Comparison of ENCODE assay signal across 8 cellular contexts in genomic region chr4:2756691-2757350, GRCh38. TPM values are rescaled to one million over a fixed set of nuclear protein-coding genes. Genes with fewer than 3 reads are reported as not detected.
A peak's percentile ranks its signal among the peaks of the same experiment; 100 is the strongest.
DNase-seq lines count a peak whose midpoint lies in the region; ATAC-seq and TF ChIP-seq lines count a peak whose summit lies in the region.

No MANE protein-coding gene starts in this region.

- H3K4me3 ChIP-seq in CD4-positive, alpha-beta memory T cell (ENCODE audit: low read length in 2 of 2): peak overlapping the region in 1 of 2 donors; percentile 45
- H3K4me3 ChIP-seq in neutrophil (ENCODE audit: low read depth in 1 of 2, low read length in 1 of 2): peak overlapping the region; percentile 50 to 63

- no peak for DNase-seq in CD4-positive, alpha-beta memory T cell
- DNase-seq in NCI-H1436 (lab: John Stamatoyannopoulos, UW): no peak
- DNase-seq in ecto neural progenitor cell (ENCODE audit: low spot score): no peak

- ATAC-seq in GM18519 (IDR thresholded peaks at IDR 0.05; ENCODE audit: low FRiP score, unreplicated experiment): no peak
- ATAC-seq in GM21515 (IDR thresholded peaks at IDR 0.05; ENCODE audit: unreplicated experiment): no peak

- no peaks in the 10 kb centered on the region for H3K9me3 ChIP-seq in CD4-positive, alpha-beta memory T cell (ENCODE audit: control insufficient read depth in 1 of 2, low read length in 2 of 2)
- no peaks in the 10 kb centered on the region for H3K9me3 ChIP-seq in neutrophil

- H3K27ac Mint-ChIP-seq in CD4-positive, alpha-beta memory T cell: peak overlapping the region; percentile 18 to 93 (median 77)
- peak overlapping the region in 2 of 3 donors; percentile 83 to 85 for H3K27ac Mint-ChIP-seq in IgD-negative memory B cell
- peak overlapping the region; percentile 92 for H3K27ac Mint-ChIP-seq in dendritic cell treated with granulocyte-macrophage colony-stimulating factor and Interleukin-4, amounts not matched to agents 40 ng/mL and 50 ng/mL, for 4 days

- H3K36me3 ChIP-seq in CD4-positive, alpha-beta memory T cell (ENCODE audit: insufficient read depth, low read length): peaks cover 9% of the 10 kb centered on the region
- H3K36me3 ChIP-seq in neutrophil: peaks cover 7% of the 10 kb centered on the region

- peaks cover 0 to 4% of the 10 kb centered on the region in 2 donors for H3K36me3 Mint-ChIP-seq in CD4-positive, alpha-beta memory T cell
- no peaks in the 10 kb centered on the region for H3K36me3 Mint-ChIP-seq in IgD-negative memory B cell
- peaks cover 21% of the 10 kb centered on the region for H3K36me3 Mint-ChIP-seq in dendritic cell treated with granulocyte-macrophage colony-stimulating factor and Interleukin-4, amounts not matched to agents 40 ng/mL and 50 ng/mL, for 4 days (ENCODE audit: low read depth)

- CTCF ChIA-PET in CD4-positive, alpha-beta memory T cell (lab: Charles Lee; ENCODE audit: partially characterized antibody): interaction anchor here (1.0 to 1.1 kb wide), 2 partner anchors 9 to 115 kb away, joined by 3 read pairs; no protein-coding TSS in a partner anchor

- H3K27me3 Mint-ChIP-seq in CD4-positive, alpha-beta memory T cell: no peaks in the 10 kb centered on the region
- H3K27me3 Mint-ChIP-seq in IgD-negative memory B cell: no peaks in the 10 kb centered on the region
- peaks cover 9% of the 10 kb centered on the region for H3K27me3 Mint-ChIP-seq in dendritic cell treated with granulocyte-macrophage colony-stimulating factor and Interleukin-4, amounts not matched to agents 40 ng/mL and 50 ng/mL, for 4 days

- no peaks in the 10 kb centered on the region for H3K9me3 Mint-ChIP-seq in CD4-positive, alpha-beta memory T cell
- no peaks in the 10 kb centered on the region for H3K9me3 Mint-ChIP-seq in IgD-negative memory B cell
- no peaks in the 10 kb centered on the region for H3K9me3 Mint-ChIP-seq in dendritic cell treated with granulocyte-macrophage colony-stimulating factor and Interleukin-4, amounts not matched to agents 40 ng/mL and 50 ng/mL, for 4 days

- TF ChIP-seq CTCF in neutrophil (IDR thresholded peaks at IDR 0.05): no peak

- H3K27ac ChIP-seq in CD4-positive, alpha-beta memory T cell (ENCODE audit: low read depth, low read length): peak overlapping the region; percentile 24
- H3K27ac ChIP-seq in neutrophil: peak overlapping the region; percentile 93

- POLR2A ChIA-PET in CD4-positive, alpha-beta memory T cell (lab: Charles Lee; ENCODE audit: partially characterized antibody): interaction anchor here (1.0 to 2.2 kb wide), 4 partner anchors 122 to 207 kb away, joined by 3 to 11 read pairs (median 6); partner anchors contain the start of genes GRK4 and NOP14

- intact Hi-C loops in CD4-positive, alpha-beta memory T cell (cut with micrococcal nuclease): loop anchor here (2.0 to 5.0 kb wide), 2 partner anchors 85 to 206 kb away; partner anchors contain the start of genes ADD1, GRK4 and NOP14
- intact Hi-C loops in dendritic cell treated with granulocyte-macrophage colony-stimulating factor and Interleukin-4, amounts not matched to agents 40 ng/mL and 50 ng/mL, for 4 days (cut with micrococcal nuclease): loop anchor here (1.0 to 5.0 kb wide), 2 partner anchors 11 to 175 kb away; no protein-coding TSS in a partner anchor

- peaks cover 18 to 39% (median 27%) of the 10 kb centered on the region in 4 donors for H3K4me1 Mint-ChIP-seq in CD4-positive, alpha-beta memory T cell
- peaks cover 10 to 22% (median 19%) of the 10 kb centered on the region in 3 donors for H3K4me1 Mint-ChIP-seq in IgD-negative memory B cell
- H3K4me1 Mint-ChIP-seq in dendritic cell treated with granulocyte-macrophage colony-stimulating factor and Interleukin-4, amounts not matched to agents 40 ng/mL and 50 ng/mL, for 4 days (ENCODE audit: low read depth): peaks cover 55% of the 10 kb centered on the region

- H3K4me3 Mint-ChIP-seq in CD4-positive, alpha-beta memory T cell: peak overlapping the region; percentile 61 to 79 (median 75)
- H3K4me3 Mint-ChIP-seq in IgD-negative memory B cell: peak overlapping the region; percentile 77 to 94 (median 90)
- peak overlapping the region; percentile 56 for H3K4me3 Mint-ChIP-seq in dendritic cell treated with granulocyte-macrophage colony-stimulating factor and Interleukin-4, amounts not matched to agents 40 ng/mL and 50 ng/mL, for 4 days

- H3K4me1 ChIP-seq in CD4-positive, alpha-beta memory T cell (ENCODE audit: insufficient read depth, low read length): peaks cover 25% of the 10 kb centered on the region
- H3K4me1 ChIP-seq in neutrophil (ENCODE audit: control insufficient read depth in 1 of 2, insufficient read depth in 1 of 2, low read depth in 1 of 2, low read length in 1 of 2): peaks cover 14 to 26% of the 10 kb centered on the region in 2 experiments

- no peaks in the 10 kb centered on the region for H3K27me3 ChIP-seq in CD4-positive, alpha-beta memory T cell (ENCODE audit: insufficient read depth, low read length)
- no peaks in the 10 kb centered on the region for H3K27me3 ChIP-seq in neutrophil

RNA-seq across cellular contexts. Expression of gene TNIP2, which starts 0.7 kb away (rescaled TPM):
- total RNA-seq in CD4-positive, alpha-beta memory T cell: 10 to 100 TPM; 50.0 to 50.5 TPM
- 10 to 100 TPM; 45.8 to 48.5 TPM for polyA plus RNA-seq in CD4-positive, alpha-beta memory T cell
- 54.5 TPM for polyA plus RNA-seq in IgD-negative memory B cell

RNA-seq across cellular contexts. Expression of gene SH3BP2, which starts 36.1 kb away (rescaled TPM):
- 10 to 100 TPM; 37.9 to 44.3 TPM for total RNA-seq in CD4-positive, alpha-beta memory T cell
- 10 to 100 TPM in 1 of 2 donors, 1 to 10 TPM in 1; 3.8 to 16.3 TPM for polyA plus RNA-seq in CD4-positive, alpha-beta memory T cell
- 22.7 TPM for polyA plus RNA-seq in IgD-negative memory B cell
